Comparison of ENCODE assay signal across 15 cellular contexts in the genomic region with DNA sequence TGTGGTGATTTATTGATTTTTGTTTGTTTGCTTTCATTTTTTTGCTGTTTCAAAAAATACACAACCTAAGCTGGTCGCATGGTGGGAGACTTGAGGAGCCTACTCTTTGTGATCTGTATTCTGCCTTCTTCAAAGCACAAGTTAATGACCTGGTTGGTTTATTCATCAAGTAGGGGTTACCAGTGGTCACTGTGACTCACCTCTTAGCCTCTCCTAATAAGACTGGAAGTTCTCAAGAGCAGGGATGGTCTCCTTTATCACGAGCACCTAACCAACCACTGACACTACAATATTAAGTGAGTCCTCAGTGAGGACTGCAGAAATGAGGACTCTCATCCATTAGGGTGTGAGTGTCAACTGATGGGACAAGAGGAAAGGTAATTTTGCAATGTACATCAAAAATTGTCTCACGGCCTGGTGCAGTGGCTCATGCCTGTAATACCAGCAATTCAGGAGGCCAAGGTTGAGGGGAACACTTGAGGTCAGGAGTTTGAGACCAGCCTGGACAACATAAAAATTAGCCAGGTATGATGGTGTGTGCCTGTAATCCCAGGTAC. TPM values are rescaled to one million over a fixed set of nuclear protein-coding genes. Genes with fewer than 3 reads are reported as not detected.
DNase-seq lines count a peak whose midpoint lies in the region; TF ChIP-seq lines count a peak whose summit lies in the region.
"Had no signal": no experiment of that assay in that cellular context is flagged by ENCODE, and none has a peak within 500 bp of the region (broad histone marks: within the 10 kb centered on the region; RNA-seq: fewer than 3 reads in every experiment).

No MANE protein-coding gene starts in this region.

- DNase-seq in NCI-H146 (lab: John Stamatoyannopoulos, UW) (peak; percentile 8), NCI-H146 treated with DMSO at 0.1 percent for 48 hours (lab: John Stamatoyannopoulos, UW; ENCODE audit: unreplicated experiment) (no peak), RKO (ENCODE audit: low spot score) (peak; percentile 45), fibroblast of lung (ENCODE audit: low read depth in 2 of 2) (peak; percentile 19 to 61), NCI-H1048 (lab: John Stamatoyannopoulos, UW) (no peak), germinal center (ENCODE audit: low spot score) (no peak), SW 1271 (lab: John Stamatoyannopoulos, UW) (no peak)
- DNase-seq: activated CD8-positive, alpha-beta T cell treated with anti-CD3 and anti-CD28 coated beads, Interleukin-2, amount 10 ng/mL, durations not matched to agents 7 days and 5 days; activated T-cell treated with anti-CD3 and anti-CD28 coated beads, Interleukin-2, amount 50 U/mL, for 72 hours; body of pancreas; cortex of kidney; NCI-H1436; stimulated activated CD4-positive, alpha-beta T cell treated with anti-CD3 and anti-CD28 coated beads, Interleukin-12 subunit alpha, Interleukin-12 subunit beta, amount 100 ng/mL, for 4 hours had no signal

- no peak overlapping the region for H3K4me2 ChIP-seq in fibroblast of lung (ENCODE audit: extremely low read depth, insufficient read depth, low read length)
- no peak overlapping the region for H3K4me2 ChIP-seq in parathyroid adenoma (ENCODE audit: low read length)

- no peaks in the 10 kb centered on the region for H4K20me1 ChIP-seq in fibroblast of lung (ENCODE audit: control insufficient read depth, extremely low read depth, insufficient read depth, low read length)

- H3K27me3 ChIP-seq in fibroblast of lung (ENCODE audit: control insufficient read depth, insufficient read depth, low read length) (no peaks in the 10 kb centered on the region), parathyroid adenoma (ENCODE audit: control insufficient read depth, insufficient read depth, low read length) (no peaks in the 10 kb centered on the region)
- H3K27me3 ChIP-seq: body of pancreas had no signal

- H3K4me3 ChIP-seq in fibroblast of lung (replicated peaks in 1 of 4; ENCODE audit: control extremely low read depth in 1 of 4, insufficient read depth in 1 of 4, low read depth in 3 of 4, low read length in 4 of 4) (no peak overlapping the region), parathyroid adenoma (ENCODE audit: low read depth, low read length) (no peak overlapping the region)
- H3K4me3 ChIP-seq: body of pancreas had no signal

- no peak overlapping the region for H3K9ac ChIP-seq in fibroblast of lung (ENCODE audit: insufficient read depth, low read length)
- no peak overlapping the region for H3K9ac ChIP-seq in parathyroid adenoma

- H2AFZ ChIP-seq in fibroblast of lung (ENCODE audit: low read length) = no peak overlapping the region
- peak overlapping the region; percentile 22 for H2AFZ ChIP-seq in parathyroid adenoma

- H3K79me2 ChIP-seq in fibroblast of lung (ENCODE audit: control insufficient read depth, insufficient read depth, low read length) (no peaks in the 10 kb centered on the region), parathyroid adenoma (no peaks in the 10 kb centered on the region)

- H3K9me3 ChIP-seq in fibroblast of lung (ENCODE audit: control insufficient read depth, insufficient read depth, low read depth, low read length) = no peaks in the 10 kb centered on the region
- H3K9me3 ChIP-seq in parathyroid adenoma (ENCODE audit: control insufficient read depth, low read length) = no peaks in the 10 kb centered on the region
- H3K9me3 ChIP-seq: body of pancreas had no signal

- H3K36me3 ChIP-seq in fibroblast of lung (ENCODE audit: control insufficient read depth, insufficient read depth, low read length) = no peaks in the 10 kb centered on the region
- H3K36me3 ChIP-seq in parathyroid adenoma (ENCODE audit: control insufficient read depth, insufficient read depth, low read length) = no peaks in the 10 kb centered on the region

- no peak for TF ChIP-seq CTCF in fibroblast of lung (conservative IDR thresholded peaks at IDR 0.05 in 1 of 2, IDR thresholded peaks at IDR 0.05 in 1 of 2; ENCODE audit: low read depth in 1 of 2, low read length in 2 of 2)
- no peak for TF ChIP-seq CTCF in parathyroid adenoma (IDR thresholded peaks at IDR 0.05)

- H3K4me1 ChIP-seq in fibroblast of lung (ENCODE audit: control insufficient read depth, extremely low read depth, insufficient read depth, low read length) (no peaks in the 10 kb centered on the region), parathyroid adenoma (no peaks in the 10 kb centered on the region)

- no peak overlapping the region for H3K27ac ChIP-seq in fibroblast of lung (ENCODE audit: insufficient read depth, low read length)
- H3K27ac ChIP-seq in parathyroid adenoma = no peak overlapping the region
- H3K27ac ChIP-seq: 22Rv1 had no signal

RNA-seq across cellular contexts. Expression of gene MTMR12, which starts 13.6 kb away (rescaled TPM):
- 14.4 and 18.5 TPM in 2 replicates for total RNA-seq in fibroblast of lung
- 18.6 and 22.7 TPM in 2 replicates for polyA plus RNA-seq in fibroblast of lung
- 10.7 and 14.2 TPM in 2 replicates for polyA plus RNA-seq in fibroblast of lung (2012)
- 8.8 and 16.1 TPM in 2 replicates for polyA minus RNA-seq in fibroblast of lung (ENCODE audit: low replicate concordance)

Comparison
In these comparisons a context has a peak if more than half of its experiments do, and no peak if none do; other contexts are left out.
1. DNase-seq: peak in NCI-H146 (single experiment), RKO (single experiment) and fibroblast of lung (2 of 2); none in NCI-H146 treated with DMSO at 0.1 percent for 48 hours (single experiment), NCI-H1048 (single experiment), germinal center (single experiment) and SW 1271 (0 of 2).